Comparison of ENCODE assay signal across 8 cellular contexts in the genomic region with DNA sequence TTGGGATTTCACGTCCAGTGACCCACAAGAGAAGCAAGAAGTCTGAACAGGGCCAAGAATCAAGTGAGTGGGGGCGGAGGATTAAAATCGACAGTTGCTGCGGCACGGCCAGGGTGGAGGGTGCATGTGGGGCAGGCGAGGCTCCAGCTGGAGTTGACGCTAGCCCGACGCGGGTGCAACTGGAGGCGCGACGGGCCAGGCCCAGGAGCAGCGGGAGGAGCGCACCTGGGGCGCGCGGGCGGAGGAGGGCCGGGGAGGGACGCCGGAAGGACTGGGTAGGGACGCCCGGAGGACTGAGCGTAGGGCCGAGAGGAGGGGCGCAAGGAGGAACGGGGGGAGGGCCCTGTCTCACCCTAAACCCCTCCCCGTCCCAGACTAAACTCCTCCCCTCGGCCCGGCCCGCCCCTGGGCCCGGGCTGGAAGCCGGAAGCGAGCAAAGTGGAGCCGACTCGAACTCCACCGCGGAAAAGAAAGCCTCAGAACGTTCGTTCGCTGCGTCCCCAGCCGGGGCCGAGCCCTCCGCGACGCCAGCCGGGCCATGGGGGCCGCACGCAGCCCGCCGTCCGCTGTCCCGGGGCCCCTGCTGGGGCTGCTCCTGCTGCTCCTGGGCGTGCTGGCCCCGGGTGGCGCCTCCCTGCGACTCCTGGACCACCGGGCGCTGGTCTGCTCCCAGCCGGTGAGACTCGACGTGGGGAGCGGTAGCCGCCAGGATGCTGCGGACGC. TPM values are rescaled to one million over a fixed set of nuclear protein-coding genes. Genes with fewer than 3 reads are reported as not detected.
DNase-seq lines count a peak whose midpoint lies in the region; ATAC-seq and TF ChIP-seq lines count a peak whose summit lies in the region.

A gene with protein sequence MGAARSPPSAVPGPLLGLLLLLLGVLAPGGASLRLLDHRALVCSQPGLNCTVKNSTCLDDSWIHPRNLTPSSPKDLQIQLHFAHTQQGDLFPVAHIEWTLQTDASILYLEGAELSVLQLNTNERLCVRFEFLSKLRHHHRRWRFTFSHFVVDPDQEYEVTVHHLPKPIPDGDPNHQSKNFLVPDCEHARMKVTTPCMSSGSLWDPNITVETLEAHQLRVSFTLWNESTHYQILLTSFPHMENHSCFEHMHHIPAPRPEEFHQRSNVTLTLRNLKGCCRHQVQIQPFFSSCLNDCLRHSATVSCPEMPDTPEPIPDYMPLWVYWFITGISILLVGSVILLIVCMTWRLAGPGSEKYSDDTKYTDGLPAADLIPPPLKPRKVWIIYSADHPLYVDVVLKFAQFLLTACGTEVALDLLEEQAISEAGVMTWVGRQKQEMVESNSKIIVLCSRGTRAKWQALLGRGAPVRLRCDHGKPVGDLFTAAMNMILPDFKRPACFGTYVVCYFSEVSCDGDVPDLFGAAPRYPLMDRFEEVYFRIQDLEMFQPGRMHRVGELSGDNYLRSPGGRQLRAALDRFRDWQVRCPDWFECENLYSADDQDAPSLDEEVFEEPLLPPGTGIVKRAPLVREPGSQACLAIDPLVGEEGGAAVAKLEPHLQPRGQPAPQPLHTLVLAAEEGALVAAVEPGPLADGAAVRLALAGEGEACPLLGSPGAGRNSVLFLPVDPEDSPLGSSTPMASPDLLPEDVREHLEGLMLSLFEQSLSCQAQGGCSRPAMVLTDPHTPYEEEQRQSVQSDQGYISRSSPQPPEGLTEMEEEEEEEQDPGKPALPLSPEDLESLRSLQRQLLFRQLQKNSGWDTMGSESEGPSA (plus strand): TSS at position 447 of the 723 bp plus-strand sequence. CDS start 92 bp downstream, at position 539.

- TF ChIP-seq CTCF in CD8-positive, alpha-beta T cell (IDR thresholded peaks at IDR 0.05), result no peak
- no peak for TF ChIP-seq CTCF in endothelial cell (IDR thresholded peaks at IDR 0.05; ENCODE audit: unreplicated experiment)

- peak within 1 kb of the TSS; percentile 79 for H3K27ac ChIP-seq in CD8-positive, alpha-beta T cell (ENCODE audit: low read depth, low read length)
- H3K27ac ChIP-seq in mesodermal cell (ENCODE audit: low read depth, low read length, severe bottlenecking), result no peak within 1 kb of the TSS

- CTCF ChIA-PET in CD8-positive, alpha-beta T cell (lab: Charles Lee), result interaction anchor here (0.7 to 3.0 kb wide), 3 partner anchors 22 to 87 kb away, joined by 3 to 17 read pairs (median 7); no protein-coding TSS in a partner anchor

- peak within 1 kb of the TSS; percentile 91 for H3K27ac Mint-ChIP-seq in CD8-positive, alpha-beta T cell
- H3K27ac Mint-ChIP-seq in endothelial cell (ENCODE audit: unreplicated experiment), result peak within 1 kb of the TSS; percentile 84

- H3K9me3 ChIP-seq in CD8-positive, alpha-beta T cell (ENCODE audit: low read length), result no peaks in the 10 kb centered on the region
- H3K9me3 ChIP-seq in mesodermal cell (ENCODE audit: control insufficient read depth, low read length), result no peaks in the 10 kb centered on the region

- peaks cover 34% of the 10 kb centered on the region for H3K4me1 ChIP-seq in CD8-positive, alpha-beta T cell (ENCODE audit: insufficient read depth, low read length)
- H3K4me1 ChIP-seq in mesodermal cell (ENCODE audit: control insufficient read depth, insufficient read depth, low read length, poor library complexity, severe bottlenecking), result no peaks in the 10 kb centered on the region

- peaks cover 41% of the 10 kb centered on the region for H3K4me1 Mint-ChIP-seq in CD8-positive, alpha-beta T cell (ENCODE audit: low read depth)
- H3K4me1 Mint-ChIP-seq in endothelial cell (ENCODE audit: unreplicated experiment), result peaks cover 29% of the 10 kb centered on the region

- H3K36me3 ChIP-seq in CD8-positive, alpha-beta T cell (ENCODE audit: insufficient read depth, low read length), result no peaks in the 10 kb centered on the region
- no peaks in the 10 kb centered on the region for H3K36me3 ChIP-seq in mesodermal cell (ENCODE audit: control insufficient read depth, insufficient read depth, low read length)

- intact Hi-C loops in CD8-positive, alpha-beta T cell (cut with DNase I, micrococcal nuclease), result loop anchor here (1.0 to 10.0 kb wide), 11 partner anchors 9 to 992 kb away; a partner anchor contains a TSS

- peak within 1 kb of the TSS; percentile 48 for H3K4me3 ChIP-seq in CD8-positive, alpha-beta T cell (ENCODE audit: low read depth, low read length)
- peak within 1 kb of the TSS; percentile 76 for H3K4me3 ChIP-seq in mesodermal cell (ENCODE audit: extremely low read depth, insufficient read depth, low read length, poor library complexity, severe bottlenecking)

- ATAC-seq in CD8-positive, alpha-beta T cell, result peak; percentile 90
- ATAC-seq in GM19463 (IDR thresholded peaks at IDR 0.05; ENCODE audit: unreplicated experiment), result peak; percentile 91

- POLR2A ChIA-PET in CD8-positive, alpha-beta T cell (lab: Charles Lee), result interaction anchor here (0.7 to 2.4 kb wide), 5 partner anchors 11 to 554 kb away, joined by 3 to 12 read pairs (median 3); no protein-coding TSS in a partner anchor

- H3K27me3 Mint-ChIP-seq in CD8-positive, alpha-beta T cell (ENCODE audit: low read depth), result no peaks in the 10 kb centered on the region
- peaks cover 14% of the 10 kb centered on the region for H3K27me3 Mint-ChIP-seq in endothelial cell (ENCODE audit: unreplicated experiment)

- H3K36me3 Mint-ChIP-seq in CD8-positive, alpha-beta T cell, result peaks cover 6% of the 10 kb centered on the region
- peaks cover 7% of the 10 kb centered on the region for H3K36me3 Mint-ChIP-seq in endothelial cell (ENCODE audit: low read depth, unreplicated experiment)

- DNase-seq in CD8-positive, alpha-beta T cell, result peak; percentile 90 to 98 (median 94)
- DNase-seq in HPDE6-E6E7 (ENCODE audit: extremely low spot score) (peak; percentile 85), NOMO-1 (lab: John Stamatoyannopoulos, UW; ENCODE audit: unreplicated experiment in 2 of 2) (peak; percentile 86 to 94), endothelial cell (ENCODE audit: low spot score) (peak; percentile 86)
- peak; percentile 78 for DNase-seq in activated CD8-positive, alpha-beta memory T cell treated with anti-CD3 and anti-CD28 coated beads, Interleukin-2, amount 50 U/mL, for 24 hours (ENCODE audit: extremely low read depth)
- DNase-seq in stimulated activated CD8-positive, alpha-beta memory T cell treated with anti-CD3 and anti-CD28 coated beads, Interleukin-15, amount 100 ng/mL, for 24 hours (ENCODE audit: low read depth), result peak; percentile 72

- WGBS in mesodermal cell (ENCODE audit: insufficient coverage in 2 of 2), 2 experiments, result 3 to 4% methylated on average over 23 to 52 of the region's 68 CpGs

- peak within 1 kb of the TSS; percentile 96 for H3K4me3 Mint-ChIP-seq in CD8-positive, alpha-beta T cell
- H3K4me3 Mint-ChIP-seq in endothelial cell (ENCODE audit: unreplicated experiment), result peak within 1 kb of the TSS; percentile 96

- no peaks in the 10 kb centered on the region for H3K9me3 Mint-ChIP-seq in CD8-positive, alpha-beta T cell
- H3K9me3 Mint-ChIP-seq in endothelial cell (ENCODE audit: unreplicated experiment), result no peaks in the 10 kb centered on the region

- H3K27me3 ChIP-seq in CD8-positive, alpha-beta T cell (ENCODE audit: insufficient read depth, low read length), result no peaks in the 10 kb centered on the region

RNA-seq across cellular contexts. Expression of the gene that starts here (rescaled TPM):
- 10 to 100 TPM; 20.4 to 24.7 TPM for total RNA-seq in CD8-positive, alpha-beta T cell
- total RNA-seq in endothelial cell (ENCODE audit: unreplicated experiment), result 63.7 TPM
- polyA plus RNA-seq in mesodermal cell (2013, experiment 1 of 2), result 8.9 TPM
- 6.2 TPM for polyA plus RNA-seq in mesodermal cell (2013, experiment 2 of 2)
